ENCODE assay signal across 18 cellular contexts in the genomic region with DNA sequence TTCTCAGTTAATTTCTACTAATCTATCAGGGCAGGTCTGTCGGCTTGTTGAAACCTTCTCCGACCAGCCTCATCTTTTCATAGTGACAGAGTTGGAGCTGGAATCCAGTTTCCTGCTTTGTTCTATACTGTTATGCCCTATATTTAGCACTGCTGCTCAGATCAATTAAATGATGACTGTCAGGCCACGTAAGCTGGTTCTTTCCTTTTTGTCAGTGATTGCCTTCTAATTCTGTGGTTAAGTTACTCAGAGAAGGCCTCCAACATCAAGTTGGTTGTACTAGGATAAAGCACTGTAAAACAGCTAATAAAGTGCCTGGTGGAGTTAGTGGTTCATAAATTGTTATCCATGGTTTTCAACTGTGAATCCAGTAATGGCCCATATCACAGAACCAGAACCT. TPM values are rescaled to one million over a fixed set of nuclear protein-coding genes. Genes with fewer than 3 reads are reported as not detected.
DNase-seq lines count a peak whose midpoint lies in the region; ATAC-seq, FAIRE-seq and TF ChIP-seq lines count a peak whose summit lies in the region.
"Had no signal": no experiment of that assay in that cellular context is flagged by ENCODE, and none has a peak within 500 bp of the region (broad histone marks: within the 10 kb centered on the region; RNA-seq: fewer than 3 reads in every experiment).

No MANE protein-coding gene starts in this region.

- H3K4me1 ChIP-seq in H1 (replicated peaks in 1 of 4; ENCODE audit: control insufficient read depth in 3 of 4, insufficient read depth in 4 of 4, low read length in 3 of 4) (peaks cover 0 to 5% (median 5%) of the 10 kb centered on the region in 4 experiments; a peak in 3 of 7 replicates), H9 (ENCODE audit: insufficient read depth, low read length) (no peaks in the 10 kb centered on the region; the same call in 1 of the 2 replicates)
- H3K4me1 ChIP-seq: BE2C had no signal

- H3K36me3 ChIP-seq in H1 (ENCODE audit: control insufficient read depth in 2 of 4, insufficient read depth in 4 of 4, low read length in 3 of 4), result no peaks in the 10 kb centered on the region
- H3K36me3 ChIP-seq: BE2C, HAP-1 had no signal

- POLR2A ChIA-PET in H1 (lab: Charles Lee; ENCODE audit: partially characterized antibody), result no interaction called here

- H2BK20ac ChIP-seq in H1 (ENCODE audit: low read length), result no peak overlapping the region
- no peak overlapping the region for H2BK20ac ChIP-seq in H9 (ENCODE audit: low read depth, low read length, poor library complexity, severe bottlenecking)

- CTCF ChIA-PET in H1 (lab: Charles Lee; ENCODE audit: partially characterized antibody), result no interaction called here

- no peak overlapping the region for H3K18ac ChIP-seq in H1 (ENCODE audit: extremely low read depth, low read length)
- H3K18ac ChIP-seq in H9 (ENCODE audit: insufficient read length, low read depth, low read length), result no peak overlapping the region

- H3K27ac ChIP-seq in H1 (ENCODE audit: low read depth, low read length), result no peak overlapping the region
- H3K27ac ChIP-seq in H9 (ENCODE audit: insufficient read length, low read depth, low read length), result no peak overlapping the region
- H3K27ac ChIP-seq: PC-9 had no signal

- peaks cover 0 to 1% (median under 1%) of the 10 kb centered on the region in 3 experiments; a peak in 1 of 7 replicates for H3K36me3 Mint-ChIP-seq in H9 (ENCODE audit: insufficient read depth in 1 of 3, low read depth in 3 of 3)

- no peak for TF ChIP-seq CTCF in H1 (IDR thresholded peaks at IDR 0.05; ENCODE audit: control extremely low read depth in 1 of 3, insufficient read depth in 1 of 3, low read depth in 1 of 3, low read length in 3 of 3)
- no peak for TF ChIP-seq CTCF in H9 (conservative IDR thresholded peaks at IDR 0.05)

- no peak for TF ChIP-seq RAD21 in H1 (IDR thresholded peaks at IDR 0.05 in 1 of 2, conservative IDR thresholded peaks at IDR 0.05 in 1 of 2; ENCODE audit: low read depth in 2 of 2, low read length in 2 of 2)

- H2BK12ac ChIP-seq in H1 (ENCODE audit: low read depth, low read length) (no peak overlapping the region), H9 (ENCODE audit: insufficient read length, low read depth, low read length) (no peak overlapping the region)

- H3K27me3 Mint-ChIP-seq in H9 (ENCODE audit: low read depth), result no peaks in the 10 kb centered on the region
- H3K27me3 Mint-ChIP-seq: CD4-positive, alpha-beta T cell had no signal

- ATAC-seq in GM21390 (IDR thresholded peaks at IDR 0.05; ENCODE audit: unreplicated experiment), result no peak

- no peak overlapping the region for H2AK5ac ChIP-seq in H1 (ENCODE audit: low read depth, low read length)
- H2AK5ac ChIP-seq in H9 (ENCODE audit: insufficient read length, low read length), result no peak overlapping the region

- TF ChIP-seq POLR2A in H1 (IDR thresholded peaks at IDR 0.05; ENCODE audit: control extremely low read depth in 1 of 2, low read depth in 2 of 2, low read length in 2 of 2) (no peak), GM12892 (IDR thresholded peaks at IDR 0.05; ENCODE audit: low read depth, low read length) (no peak)

- no peak overlapping the region for H3K4ac ChIP-seq in H1 (replicated peaks; ENCODE audit: insufficient read length, low read depth, low read length)
- no peak overlapping the region for H3K4ac ChIP-seq in H9 (ENCODE audit: low read depth, low read length)

- H3K79me1 ChIP-seq in H1 (ENCODE audit: low read depth, low read length) (no peaks in the 10 kb centered on the region), H9 (ENCODE audit: insufficient read depth, low read depth, low read length, poor library complexity, severe bottlenecking) (no peaks in the 10 kb centered on the region)

- no peaks in the 10 kb centered on the region for H3K23me2 ChIP-seq in H1 (ENCODE audit: low read depth, low read length)
- H3K23me2 ChIP-seq in H9 (ENCODE audit: insufficient read length, low read depth, low read length, poor library complexity, severe bottlenecking), result no peaks in the 10 kb centered on the region

- TF ChIP-seq EP300 in H1 (IDR thresholded peaks at IDR 0.05; ENCODE audit: borderline replicate concordance in 1 of 2, low read depth in 2 of 2, low read length in 2 of 2), result no peak

- H4K8ac ChIP-seq in H1 (ENCODE audit: extremely low read depth, insufficient read depth, low read length) (no peak overlapping the region), H9 (replicated peaks; ENCODE audit: insufficient read length, low read depth, low read length) (no peak overlapping the region)

- no peak overlapping the region for H4K5ac ChIP-seq in H1 (ENCODE audit: insufficient read length, low read depth, low read length)
- H4K5ac ChIP-seq in H9 (ENCODE audit: insufficient read length, low read depth, low read length), result no peak overlapping the region

- no peaks in the 10 kb centered on the region for H4K20me1 ChIP-seq in H1 (replicated peaks in 1 of 2; ENCODE audit: control insufficient read depth in 1 of 2, insufficient read depth in 2 of 2, low read length in 2 of 2)
- H4K20me1 ChIP-seq in H9 (ENCODE audit: control insufficient read depth, insufficient read depth, insufficient read length), result no peaks in the 10 kb centered on the region

- H3K56ac ChIP-seq in H1 (replicated peaks; ENCODE audit: insufficient read length, low read depth, low read length), result no peak overlapping the region
- no peak overlapping the region for H3K56ac ChIP-seq in H9 (ENCODE audit: insufficient read length, low read depth, low read length)

- H3K79me2 ChIP-seq in H1 (ENCODE audit: control insufficient read depth in 1 of 2, insufficient read depth in 2 of 2, low read length in 2 of 2) (0 out of 4 replicates have a peak, but pooled peaks cover 0 to 2% of the 10 kb centered on the region in 2 experiments), H9 (ENCODE audit: insufficient read depth, low read length) (no peaks in the 10 kb centered on the region)

- FAIRE-seq in H1 (lab: Jason Lieb, UNC) (no peak), GM12892 (lab: Jason Lieb, UNC) (no peak)

- no peak overlapping the region for H4K91ac ChIP-seq in H1 (replicated peaks; ENCODE audit: insufficient read length, low read length)
- H4K91ac ChIP-seq in H9 (ENCODE audit: insufficient read length, low read depth, low read length), result no peak overlapping the region

- H3K9ac ChIP-seq in H1 (replicated peaks in 1 of 4; ENCODE audit: extremely low read depth in 1 of 4, low read depth in 3 of 4, low read length in 3 of 4) (no peak overlapping the region), H9 (ENCODE audit: extremely low read depth, insufficient read length, low read length) (no peak overlapping the region)

- H3K23ac ChIP-seq in H1 (ENCODE audit: insufficient read length) (peak overlapping the region; percentile 32), H9 (ENCODE audit: insufficient read length, low read depth, low read length) (no peak overlapping the region)

- H3K27me3 ChIP-seq in H1 (replicated peaks in 1 of 4; ENCODE audit: control insufficient read depth in 3 of 4, extremely low read depth in 1 of 4, insufficient read depth in 3 of 4, low read length in 3 of 4), result no peaks in the 10 kb centered on the region
- no peaks in the 10 kb centered on the region for H3K27me3 ChIP-seq in H9 (ENCODE audit: insufficient read depth, low read length)
- H3K27me3 ChIP-seq: BE2C had no signal

- no peak overlapping the region for H2BK5ac ChIP-seq in H1 (ENCODE audit: low read depth, low read length)
- H2BK5ac ChIP-seq in H9 (ENCODE audit: insufficient read length, low read length), result no peak overlapping the region

- 96% methylated on average over 3 of the region's 3 CpGs; no CpG with 5 or more reads in 1 of the 2 experiments for WGBS in H1 (ENCODE audit: extremely low coverage in 1 of 2, insufficient coverage in 1 of 2, insufficient read length in 1 of 2, insufficient replicate concordance in 2 of 2, low coverage in 1 of 2, low lambda C conversion rate in 2 of 2, missing lambda C conversion rate in 1 of 2), 2 experiments
- no CpG with 5 or more reads among the region's 3 CpGs for WGBS in H9 (ENCODE audit: extremely low coverage, insufficient read length, low lambda C conversion rate)

- DNase-seq in GM03348 (ENCODE audit: low spot score) (peak; percentile 7), MV-4-11 (lab: John Stamatoyannopoulos, UW) (peak; percentile 19), H1 (ENCODE audit: low read depth in 1 of 2, low spot score in 2 of 2) (no peak), stromal cell of bone marrow (ENCODE audit: low read depth) (peak; percentile 26), H9 (no peak), GM12892 (ENCODE audit: insufficient read length) (no peak)
- DNase-seq: BE2C; CD4-positive, alpha-beta T cell; DMS79; GDM1; KBM-7; NCI-H1092; NCI-H2081 treated with DMSO at 0.1 percent for 48 hours; NCI-H510A treated with DMSO at 0.1 percent for 48 hours; NCI-H82; PC-9 had no signal

- H2BK15ac ChIP-seq in H1 (ENCODE audit: low read length) (no peak overlapping the region), H9 (ENCODE audit: low read depth, low read length) (no peak overlapping the region)

- H3K14ac ChIP-seq in H1 (ENCODE audit: insufficient read length) (peak overlapping the region; percentile 66), H9 (ENCODE audit: insufficient read depth, low read length) (no peak overlapping the region)

- no peak overlapping the region for H3K4me3 ChIP-seq in H1 (ENCODE audit: extremely low read depth in 1 of 4, insufficient read depth in 2 of 4, low read depth in 3 of 4, low read length in 4 of 4)
- H3K4me3 ChIP-seq: HAP-1, PC-9 had no signal

- no peak overlapping the region for H3K4me2 ChIP-seq in H1 (ENCODE audit: insufficient read depth in 1 of 2, low read depth in 2 of 2, low read length in 2 of 2)
- no peak overlapping the region for H3K4me2 ChIP-seq in H9 (ENCODE audit: insufficient read depth, insufficient read length, low read length)
- H3K4me2 ChIP-seq: PC-9 had no signal

- H3K4me1 Mint-ChIP-seq in H9, result peaks cover 20% of the 10 kb centered on the region in 2 experiments

- no peak overlapping the region for H3K4me3 Mint-ChIP-seq in H9
- H3K4me3 Mint-ChIP-seq: CD4-positive, alpha-beta T cell had no signal

- H2BK120ac ChIP-seq in H1 (replicated peaks; ENCODE audit: low read depth, low read length) (no peak overlapping the region), H9 (ENCODE audit: low read depth, low read length, poor library complexity, severe bottlenecking) (no peak overlapping the region)

- H2AFZ ChIP-seq in H1 (ENCODE audit: low read length), result no peak overlapping the region
- no peak overlapping the region for H2AFZ ChIP-seq in H9 (ENCODE audit: low read length)
- H2AFZ ChIP-seq: PC-9 had no signal

- no peak overlapping the region for H3T11ph ChIP-seq in H9 (ENCODE audit: low read length)

- H3K27ac Mint-ChIP-seq in H9, result no peak overlapping the region
- H3K27ac Mint-ChIP-seq: CD4-positive, alpha-beta T cell had no signal

- H3K9me3 Mint-ChIP-seq in H9, result no peaks in the 10 kb centered on the region; a peak in 2 of 5 replicates
- H3K9me3 Mint-ChIP-seq: CD4-positive, alpha-beta T cell had no signal

- H3K9me3 ChIP-seq in H1 (ENCODE audit: insufficient read depth in 2 of 2, low read depth in 1 of 2, low read length in 1 of 2) (no peaks in the 10 kb centered on the region), H9 (ENCODE audit: control insufficient read depth, low read depth, low read length) (no peaks in the 10 kb centered on the region)
- H3K9me3 ChIP-seq: BE2C, HAP-1 had no signal

RNA-seq across cellular contexts. Expression of gene DERA, which starts 22.6 kb away (rescaled TPM):
- total RNA-seq in H1 (2021; fragmentation: NEBNext Ultra II Directional; extraction: Animal tissue kit (Norgen Biotek cat#: 25700)), result 17.1 and 17.5 TPM in 2 replicates
- 5.8 and 13.1 TPM in 2 replicates for polyA plus RNA-seq in H1 (2011; rRNA removed)
- polyA plus RNA-seq in H1 (2011; cell fraction: cytosol; rRNA removed), result 13.0 TPM
- 4.6 TPM for polyA plus RNA-seq in H1 (2011; cell fraction: nucleus; rRNA removed)
- polyA plus RNA-seq in H1 (2012, experiment 1 of 2), result 17.2 to 27.9 TPM (median 24.8 TPM) in 4 replicates
- 5.2 TPM for polyA plus RNA-seq in H1 (2012, experiment 2 of 2)
- 10.1 TPM for polyA plus RNA-seq in H1 (2013, experiment 1 of 2)
- 9.9 TPM for polyA plus RNA-seq in H1 (2013, experiment 2 of 2)
- polyA minus RNA-seq in H1 (2011; rRNA and poly(A)+ RNA removed), result 14.6 and 21.4 TPM in 2 replicates
- polyA minus RNA-seq in H1 (2011; cell fraction: cytosol; rRNA and poly(A)+ RNA removed), result 13.1 TPM
- 15.9 TPM for polyA minus RNA-seq in H1 (2011; cell fraction: nucleus; rRNA and poly(A)+ RNA removed)
- 20.5 and 20.9 TPM in 2 replicates for total RNA-seq in H9 (2021)
- 36.3 TPM for polyA plus RNA-seq in GM12892 (2012; ENCODE audit: missing spikeins)

RNA-seq across cellular contexts. Expression of gene STRAP, which starts 51.6 kb away (rescaled TPM):
- total RNA-seq in H1 (2021; fragmentation: NEBNext Ultra II Directional; extraction: Animal tissue kit (Norgen Biotek cat#: 25700)), result 251 and 253 TPM in 2 replicates
- polyA plus RNA-seq in H1 (2011; rRNA removed), result 105 and 107 TPM in 2 replicates
- polyA plus RNA-seq in H1 (2011; cell fraction: cytosol; rRNA removed), result 162 TPM
- 69.0 TPM for polyA plus RNA-seq in H1 (2011; cell fraction: nucleus; rRNA removed)
- 150 to 207 TPM (median 159 TPM) in 4 replicates for polyA plus RNA-seq in H1 (2012, experiment 1 of 2)
- 143 TPM for polyA plus RNA-seq in H1 (2012, experiment 2 of 2)
- 182 TPM for polyA plus RNA-seq in H1 (2013, experiment 1 of 2)
- polyA plus RNA-seq in H1 (2013, experiment 2 of 2), result 150 TPM
- 116 and 142 TPM in 2 replicates for polyA minus RNA-seq in H1 (2011; rRNA and poly(A)+ RNA removed)
- polyA minus RNA-seq in H1 (2011; cell fraction: cytosol; rRNA and poly(A)+ RNA removed), result 157 TPM
- polyA minus RNA-seq in H1 (2011; cell fraction: nucleus; rRNA and poly(A)+ RNA removed), result 73.8 TPM
- 210 and 218 TPM in 2 replicates for total RNA-seq in H9 (2021)
- 119 TPM for polyA plus RNA-seq in GM12892 (2012; ENCODE audit: missing spikeins)

Comparison
In these comparisons a context has a peak if more than half of its experiments do, and no peak if none do; other contexts are left out.
1. DNase-seq: peak in GM03348 (single experiment), MV-4-11 (single experiment) and stromal cell of bone marrow (single experiment); none in H1 (0 of 2), H9 (single experiment) and GM12892 (single experiment).